Comparison of ENCODE assay signal across 13 cellular contexts in the genomic region with DNA sequence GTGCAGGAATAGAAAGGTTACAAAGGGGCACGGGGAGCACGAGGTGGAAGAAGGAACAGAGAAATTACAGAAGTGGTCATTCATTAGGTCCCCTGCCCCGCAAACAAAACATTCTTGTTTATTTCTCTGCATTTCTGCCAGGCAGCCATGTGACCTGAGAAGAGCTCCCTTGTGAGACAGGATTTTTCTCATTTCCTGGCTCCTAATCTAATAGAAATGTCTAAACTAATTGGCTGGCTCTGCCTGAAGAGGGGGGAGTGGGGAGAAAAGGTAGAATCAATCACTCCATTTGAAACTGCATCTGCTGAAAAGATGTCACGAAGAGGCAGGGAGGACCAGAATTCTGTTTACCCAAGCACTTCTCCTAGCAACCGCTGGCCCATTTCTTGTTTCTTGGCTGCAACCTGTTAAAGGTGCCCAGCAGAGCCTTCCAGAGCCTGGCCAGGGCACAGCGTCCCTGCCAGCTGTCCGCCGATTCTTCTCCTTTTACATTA.
DNase-seq lines count a peak whose midpoint lies in the region; ATAC-seq and TF ChIP-seq lines count a peak whose summit lies in the region.
"Had no signal": no experiment of that assay in that cellular context is flagged by ENCODE, and none has a peak within 500 bp of the region (broad histone marks: within the 10 kb centered on the region; RNA-seq: fewer than 3 reads in every experiment).

No MANE protein-coding gene starts in this region.

- DNase-seq in COLO829 (ENCODE audit: low spot score) (peak; percentile 90), NCI-H187 (lab: John Stamatoyannopoulos, UW) (peak; percentile 74 to 79), nephron progenitor cell (no peak), NCI-H226 (no peak)
- DNase-seq in stimulated activated CD4-positive, alpha-beta T cell treated with anti-CD3 and anti-CD28 coated beads, Interleukin-4, amount 100 ng/mL, for 24 hours = no peak
- no peak for DNase-seq in activated CD4-positive, alpha-beta memory T cell treated with anti-CD3 and anti-CD28 coated beads for 36 hours
- DNase-seq: activated B cell treated with CpG ODN at 0.5 μM for 24 hours; Kasumi-1; mesendoderm; stimulated activated CD4-positive, alpha-beta T cell treated with anti-CD3 and anti-CD28 coated beads, Interleukin-1b, Interleukin-23, amount 100 ng/mL, for 48 hours had no signal

- no peaks in the 10 kb centered on the region for H3K36me3 Mint-ChIP-seq in nephron progenitor cell (ENCODE audit: low read depth)
- H3K36me3 Mint-ChIP-seq in activated CD4-positive, alpha-beta memory T cell treated with anti-CD3 and anti-CD28 coated beads for 36 hours = no peaks in the 10 kb centered on the region

- peak overlapping the region; percentile 66 for H3K27ac Mint-ChIP-seq in nephron progenitor cell
- H3K27ac Mint-ChIP-seq in activated CD4-positive, alpha-beta memory T cell treated with anti-CD3 and anti-CD28 coated beads for 36 hours = no peak overlapping the region
- H3K27ac Mint-ChIP-seq: activated B cell treated with CpG ODN at 0.5 μM for 24 hours had no signal

- no peak for ATAC-seq in GM18519 (IDR thresholded peaks at IDR 0.05; ENCODE audit: low FRiP score, unreplicated experiment)

- peaks cover 22% of the 10 kb centered on the region for H3K4me1 Mint-ChIP-seq in nephron progenitor cell
- H3K4me1 Mint-ChIP-seq in activated CD4-positive, alpha-beta memory T cell treated with anti-CD3 and anti-CD28 coated beads for 36 hours (ENCODE audit: low read depth) = no peaks in the 10 kb centered on the region
- H3K4me1 Mint-ChIP-seq: activated B cell treated with CpG ODN at 0.5 μM for 24 hours had no signal

- TF ChIP-seq CTCF in VCaP (conservative IDR thresholded peaks at IDR 0.05) (peak; percentile 46), nephron progenitor cell (IDR thresholded peaks at IDR 0.05) (no peak)

- H3K9me3 Mint-ChIP-seq in nephron progenitor cell = no peaks in the 10 kb centered on the region
- peaks cover 12% of the 10 kb centered on the region for H3K9me3 Mint-ChIP-seq in activated CD4-positive, alpha-beta memory T cell treated with anti-CD3 and anti-CD28 coated beads for 36 hours

- peaks cover 12% of the 10 kb centered on the region for H3K27me3 Mint-ChIP-seq in nephron progenitor cell (ENCODE audit: low read depth, poor library complexity)
- no peaks in the 10 kb centered on the region for H3K27me3 Mint-ChIP-seq in activated CD4-positive, alpha-beta memory T cell treated with anti-CD3 and anti-CD28 coated beads for 36 hours
- H3K27me3 Mint-ChIP-seq: activated B cell treated with CpG ODN at 0.5 μM for 24 hours had no signal

- POLR2A ChIA-PET in activated CD4-positive, alpha-beta memory T cell treated with anti-CD3 and anti-CD28 coated beads for 36 hours (lab: Charles Lee) = no interaction called here

- intact Hi-C loops in activated CD4-positive, alpha-beta memory T cell treated with anti-CD3 and anti-CD28 coated beads for 36 hours (cut with micrococcal nuclease) = no loop called here

- H3K27ac ChIP-seq in VCaP = peak overlapping the region; percentile 89
- H3K27ac ChIP-seq: psoas muscle had no signal

- CTCF ChIA-PET in activated CD4-positive, alpha-beta memory T cell treated with anti-CD3 and anti-CD28 coated beads for 36 hours (lab: Charles Lee) = no interaction called here

- no peak overlapping the region for H3K4me3 Mint-ChIP-seq in nephron progenitor cell
- no peak overlapping the region for H3K4me3 Mint-ChIP-seq in activated CD4-positive, alpha-beta memory T cell treated with anti-CD3 and anti-CD28 coated beads for 36 hours
- H3K4me3 Mint-ChIP-seq: activated B cell treated with CpG ODN at 0.5 μM for 24 hours had no signal

Comparison
In these comparisons a context has a peak if more than half of its experiments do, and no peak if none do; other contexts are left out.
1. DNase-seq: peak in COLO829 (single experiment) and NCI-H187 (2 of 2); none in nephron progenitor cell (single experiment), NCI-H226 (single experiment), stimulated activated CD4-positive, alpha-beta T cell treated with anti-CD3 and anti-CD28 coated beads, Interleukin-4, amount 100 ng/mL, for 24 hours (single experiment) and activated CD4-positive, alpha-beta memory T cell treated with anti-CD3 and anti-CD28 coated beads for 36 hours (single experiment).